In the genomic region with DNA sequence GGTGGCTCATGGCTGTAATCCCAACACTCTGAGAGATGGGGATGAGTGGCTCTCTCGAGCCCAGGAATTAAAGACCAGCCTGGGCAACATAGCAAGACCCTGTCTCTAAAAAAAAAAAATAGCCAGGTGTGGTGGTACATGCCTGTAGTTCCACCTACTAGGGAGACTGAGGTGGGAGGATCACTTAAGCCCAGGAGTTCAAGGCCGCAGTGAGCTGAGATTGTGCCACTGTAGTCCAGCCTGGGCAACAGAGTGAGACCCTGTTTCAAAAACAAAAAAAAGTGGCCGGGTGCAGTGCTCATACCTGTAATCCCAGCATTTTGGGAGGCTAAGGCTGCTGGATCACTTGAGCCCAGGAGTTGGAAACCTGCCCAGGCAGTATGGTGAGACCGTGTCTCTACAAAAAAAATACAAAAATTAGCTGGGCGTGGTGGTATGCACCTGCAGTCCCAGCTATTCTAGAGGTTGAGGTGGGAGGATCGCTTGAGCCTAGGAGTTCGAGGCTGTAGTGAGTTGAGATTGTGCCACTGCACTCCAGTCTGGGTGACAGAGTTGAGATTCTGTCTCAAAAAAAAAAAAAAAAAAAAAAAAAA, we compare ENCODE assay signal across 24 cellular contexts. TPM values are rescaled to one million over a fixed set of nuclear protein-coding genes. Genes with fewer than 3 reads are reported as not detected.
DNase-seq lines count a peak whose midpoint lies in the region; ATAC-seq and TF ChIP-seq lines count a peak whose summit lies in the region.
"Had no signal": no experiment of that assay in that cellular context is flagged by ENCODE, and none has a peak within 500 bp of the region (broad histone marks: within the 10 kb centered on the region; RNA-seq: fewer than 3 reads in every experiment).

No MANE protein-coding gene starts in this region.

- intact Hi-C loops in CD4-positive, alpha-beta T cell (cut with DNase I, micrococcal nuclease), result no loop called here

- POLR2A ChIA-PET in CD4-positive, alpha-beta T cell (lab: Charles Lee), result interaction anchor here (0.6 to 1.9 kb wide), 6 partner anchors 8 to 65 kb away, joined by 3 to 15 read pairs (median 8); partner anchors contain the start of gene KIF22
- POLR2A ChIA-PET in activated CD8-positive, alpha-beta T cell treated with anti-CD3 and anti-CD28 coated beads, Interleukin-2, amount 10 ng/mL, durations not matched to agents 7 days and 5 days (lab: Charles Lee), result interaction anchor here (0.6 to 1.6 kb wide), 3 partner anchors 11 to 43 kb away, joined by 3 to 5 read pairs (median 4); no protein-coding TSS in a partner anchor

- ATAC-seq in CD4-positive, alpha-beta T cell (ENCODE audit: poor library complexity), result no peak
- no peak for ATAC-seq in activated CD8-positive, alpha-beta T cell treated with anti-CD3 and anti-CD28 coated beads, Interleukin-2, amount 10 ng/mL, durations not matched to agents 7 days and 5 days
- ATAC-seq in naive B cell (ENCODE audit: low read depth in 2 of 2) (no peak), GM21423 (IDR thresholded peaks at IDR 0.05; ENCODE audit: unreplicated experiment) (no peak), GM18868 (IDR thresholded peaks at IDR 0.05; ENCODE audit: unreplicated experiment) (no peak)
- ATAC-seq: activated CD4-positive, CD25-positive, alpha-beta regulatory T cell treated with anti-CD3 and anti-CD28 coated beads, Interleukin-2, amount 50 U/mL, for 24 hours; left ventricle myocardium superior had no signal

- H3K4me3 Mint-ChIP-seq in CD4-positive, alpha-beta T cell, result peak overlapping the region; percentile 91
- peak overlapping the region; percentile 75 for H3K4me3 Mint-ChIP-seq in activated CD8-positive, alpha-beta T cell treated with anti-CD3 and anti-CD28 coated beads, Interleukin-2, amount 10 ng/mL, durations not matched to agents 7 days and 5 days
- peak overlapping the region; percentile 35 to 98 (median 82) for H3K4me3 Mint-ChIP-seq in naive B cell

- no peaks in the 10 kb centered on the region for H3K27me3 Mint-ChIP-seq in CD4-positive, alpha-beta T cell
- H3K27me3 Mint-ChIP-seq in activated CD8-positive, alpha-beta T cell treated with anti-CD3 and anti-CD28 coated beads, Interleukin-2, amount 10 ng/mL, durations not matched to agents 7 days and 5 days (ENCODE audit: low read depth), result no peaks in the 10 kb centered on the region
- H3K27me3 Mint-ChIP-seq in naive B cell, result no peaks in the 10 kb centered on the region

- CTCF ChIA-PET in CD4-positive, alpha-beta T cell (lab: Charles Lee), result interaction anchor here (0.7 to 2.9 kb wide), 5 partner anchors 42 to 78 kb away, joined by 3 to 16 read pairs (median 4); partner anchors contain the start of gene KIF22
- CTCF ChIA-PET in activated CD8-positive, alpha-beta T cell treated with anti-CD3 and anti-CD28 coated beads, Interleukin-2, amount 10 ng/mL, durations not matched to agents 7 days and 5 days (lab: Charles Lee), result interaction anchor here (1.9 to 2.1 kb wide), 2 partner anchors 47 to 74 kb away, joined by 8 to 14 read pairs; partner anchors contain the start of genes KIF22 and PAGR1

- no peak for TF ChIP-seq CTCF in CD4-positive, alpha-beta T cell (IDR thresholded peaks at IDR 0.05)

- peak; percentile 5 for DNase-seq in NCI-H1105 treated with DMSO at 0.1 percent for 48 hours (lab: John Stamatoyannopoulos, UW)
- no peak for DNase-seq in NCI-H1105 (lab: John Stamatoyannopoulos, UW)
- peak in 1 of 10 experiments; percentile 16 for DNase-seq in CD4-positive, alpha-beta T cell
- DNase-seq in activated CD8-positive, alpha-beta T cell treated with anti-CD3 and anti-CD28 coated beads, Interleukin-2, amount 10 ng/mL, durations not matched to agents 7 days and 5 days, result no peak
- DNase-seq in naive B cell, result no peak
- DNase-seq in T-helper 9 cell, result no peak
- DNase-seq: 8988T; activated CD8-positive, alpha-beta memory T cell treated with anti-CD3 and anti-CD28 coated beads, Interleukin-2, amount 50 U/mL, for 4 hours; left ventricle myocardium superior; MV-4-11; NCI-H2107; NK-92 treated with Interleukin-12 subunit alpha and Interleukin-12 subunit beta, amount 100 ng/mL, for 24 hours; stimulated activated CD4-positive, alpha-beta T cell treated with anti-CD3 and anti-CD28 coated beads, Interleukin-4, amount 100 ng/mL, for 24 hours; stimulated activated CD8-positive, alpha-beta memory T cell treated with anti-CD3 and anti-CD28 coated beads, Interleukin-4, amount 100 ng/mL, for 48 hours; tibial artery had no signal

- H3K9me3 ChIP-seq in CD4-positive, alpha-beta T cell (ENCODE audit: control insufficient read depth, low read length), result no peaks in the 10 kb centered on the region
- H3K9me3 ChIP-seq: ascending aorta, tibial artery had no signal

- H3K27ac Mint-ChIP-seq in CD4-positive, alpha-beta T cell, result peak overlapping the region; percentile 98
- peak overlapping the region; percentile 7 for H3K27ac Mint-ChIP-seq in activated CD8-positive, alpha-beta T cell treated with anti-CD3 and anti-CD28 coated beads, Interleukin-2, amount 10 ng/mL, durations not matched to agents 7 days and 5 days
- H3K27ac Mint-ChIP-seq in naive B cell, result peak overlapping the region; percentile 47 to 98 (median 88)

- no peaks in the 10 kb centered on the region for H3K9me3 Mint-ChIP-seq in CD4-positive, alpha-beta T cell
- no peaks in the 10 kb centered on the region for H3K9me3 Mint-ChIP-seq in activated CD8-positive, alpha-beta T cell treated with anti-CD3 and anti-CD28 coated beads, Interleukin-2, amount 10 ng/mL, durations not matched to agents 7 days and 5 days (ENCODE audit: insufficient read depth)
- peaks cover 0 to 2% (median 0%) of the 10 kb centered on the region in 7 donors for H3K9me3 Mint-ChIP-seq in naive B cell

- peak overlapping the region; percentile 96 for H3K27ac ChIP-seq in CD4-positive, alpha-beta T cell (ENCODE audit: low read depth, low read length)
- H3K27ac ChIP-seq: ascending aorta, parathyroid adenoma, tibial artery had no signal

- peaks cover 89% of the 10 kb centered on the region for H3K4me1 Mint-ChIP-seq in CD4-positive, alpha-beta T cell (ENCODE audit: low read depth)
- H3K4me1 Mint-ChIP-seq in activated CD8-positive, alpha-beta T cell treated with anti-CD3 and anti-CD28 coated beads, Interleukin-2, amount 10 ng/mL, durations not matched to agents 7 days and 5 days (ENCODE audit: low read depth), result peaks cover 80% of the 10 kb centered on the region
- H3K4me1 Mint-ChIP-seq in naive B cell, result peaks cover 69 to 87% (median 86%) of the 10 kb centered on the region in 3 donors

- no peaks in the 10 kb centered on the region for H3K27me3 ChIP-seq in CD4-positive, alpha-beta T cell (ENCODE audit: control insufficient read depth, insufficient read depth, low read length)
- H3K27me3 ChIP-seq: ascending aorta had no signal

- H3K36me3 Mint-ChIP-seq in CD4-positive, alpha-beta T cell (ENCODE audit: low read depth), result peaks cover 76% of the 10 kb centered on the region
- peaks cover 65% of the 10 kb centered on the region for H3K36me3 Mint-ChIP-seq in activated CD8-positive, alpha-beta T cell treated with anti-CD3 and anti-CD28 coated beads, Interleukin-2, amount 10 ng/mL, durations not matched to agents 7 days and 5 days (ENCODE audit: low read depth)
- H3K36me3 Mint-ChIP-seq in naive B cell, result peaks cover 8 to 19% of the 10 kb centered on the region in 2 donors

RNA-seq across cellular contexts. Expression of gene C16orf54, which starts 3.0 kb away (rescaled TPM):
- total RNA-seq in CD4-positive, alpha-beta T cell, result 100 to 1,000 TPM; 250 to 261 TPM
- 10 to 100 TPM; 64.3 to 68.0 TPM for total RNA-seq in activated CD8-positive, alpha-beta T cell treated with anti-CD3 and anti-CD28 coated beads, Interleukin-2, amount 10 ng/mL, durations not matched to agents 7 days and 5 days
- 10 to 100 TPM in 5 of 6 donors, 1 to 10 TPM in 1; 1.4 to 70.0 (median 29.5) TPM for polyA plus RNA-seq in naive B cell (ENCODE audit: low read depth in 6 of 6)
- total RNA-seq: chondrocyte had no signal

RNA-seq across cellular contexts. Expression of gene ZG16, which starts 35.3 kb away (rescaled TPM):
- not detected for total RNA-seq in CD4-positive, alpha-beta T cell
- total RNA-seq in activated CD8-positive, alpha-beta T cell treated with anti-CD3 and anti-CD28 coated beads, Interleukin-2, amount 10 ng/mL, durations not matched to agents 7 days and 5 days, result not detected
- polyA plus RNA-seq in naive B cell (ENCODE audit: low read depth in 6 of 6), result under 1 TPM in 1 of 6 donors, not detected in 5; 0.13 TPM
- total RNA-seq: chondrocyte, frontal cortex, left ventricle myocardium superior, skeletal muscle tissue had no signal
- polyA plus RNA-seq: CD14-positive monocyte had no signal

RNA-seq across cellular contexts. Expression of gene KIF22, which starts 47.8 kb away (rescaled TPM):
- total RNA-seq in CD4-positive, alpha-beta T cell, result 100 to 1,000 TPM in 1 of 2 experiments, 10 to 100 TPM in 1; 99.0 to 101 TPM
- 100 to 1,000 TPM; 229 to 233 TPM for total RNA-seq in activated CD8-positive, alpha-beta T cell treated with anti-CD3 and anti-CD28 coated beads, Interleukin-2, amount 10 ng/mL, durations not matched to agents 7 days and 5 days
- 10 to 100 TPM; 24.0 to 29.6 (median 26.3) TPM for polyA plus RNA-seq in naive B cell (ENCODE audit: low read depth in 6 of 6)

Comparison
In these comparisons a context has a peak if more than half of its experiments do, and no peak if none do; other contexts are left out.
1. H3K27ac Mint-ChIP-seq: peak in every context shown above with its lines; median percentile 98 in CD4-positive, alpha-beta T cell; 88 in naive B cell; 7 in activated CD8-positive, alpha-beta T cell treated with anti-CD3 and anti-CD28 coated beads, Interleukin-2, amount 10 ng/mL, durations not matched to agents 7 days and 5 days.